Comparison of ENCODE assay signal across 12 cellular contexts in genomic region chr3:100040446-100040845, GRCh38.
DNase-seq lines count a peak whose midpoint lies in the region; ATAC-seq and TF ChIP-seq lines count a peak whose summit lies in the region.
"Had no signal": no experiment of that assay in that cellular context is flagged by ENCODE, and none has a peak within 500 bp of the region (broad histone marks: within the 10 kb centered on the region; RNA-seq: fewer than 3 reads in every experiment).

No MANE protein-coding gene starts in this region.

- peak overlapping the region; percentile 97 for H3K27ac Mint-ChIP-seq in HFFc6
- H3K27ac Mint-ChIP-seq: activated CD4-positive, alpha-beta memory T cell treated with anti-CD3 and anti-CD28 coated beads, Interleukin-2, amount 10 ng/mL, durations not matched to agents 7 days and 5 days had no signal

- H3K9me3 Mint-ChIP-seq in HFFc6 = no peaks in the 10 kb centered on the region
- H3K9me3 Mint-ChIP-seq: activated CD4-positive, alpha-beta memory T cell treated with anti-CD3 and anti-CD28 coated beads, Interleukin-2, amount 10 ng/mL, durations not matched to agents 7 days and 5 days had no signal

- WGBS in stomach, 5 donors = 23 to 35% (median 25%) methylated on average over 1 of the region's 1 CpG

- DNase-seq in HFFc6 = no peak
- DNase-seq in colonic mucosa = no peak
- no peak for DNase-seq in left lung
- no peak for DNase-seq in stomach
- no peak for DNase-seq in activated CD4-positive, alpha-beta T cell treated with anti-CD3 and anti-CD28 coated beads, Interleukin-2, amount 50 U/mL, for 1 hour
- no peak for DNase-seq in cerebellar cortex (ENCODE audit: low spot score)
- DNase-seq: activated CD4-positive, alpha-beta memory T cell treated with anti-CD3 and anti-CD28 coated beads, Interleukin-2, amount 10 ng/mL, durations not matched to agents 7 days and 5 days; amygdala; head of caudate nucleus; NCI-H1694 had no signal

- intact Hi-C loops in colonic mucosa (cut with DNase I) (no loop called here), left lung (cut with DNase I) (no loop called here), stomach (cut with DNase I; ENCODE audit: low total_unique reads) (no loop called here)

- peak overlapping the region; percentile 75; the same call in 1 of the 2 replicates for H3K4me3 Mint-ChIP-seq in HFFc6
- H3K4me3 Mint-ChIP-seq: activated CD4-positive, alpha-beta memory T cell treated with anti-CD3 and anti-CD28 coated beads, Interleukin-2, amount 10 ng/mL, durations not matched to agents 7 days and 5 days had no signal

- H3K9me3 ChIP-seq in colonic mucosa (no peaks in the 10 kb centered on the region), left lung (no peaks in the 10 kb centered on the region), stomach (no peaks in the 10 kb centered on the region)

- TF ChIP-seq EP300 in stomach (IDR thresholded peaks at IDR 0.05) = peak; percentile 84

- no peaks in the 10 kb centered on the region for H3K27me3 ChIP-seq in colonic mucosa
- H3K27me3 ChIP-seq in left lung = no peaks in the 10 kb centered on the region
- no peaks in the 10 kb centered on the region for H3K27me3 ChIP-seq in stomach

- ATAC-seq in left lung (peak; percentile 60), HG03175 (IDR thresholded peaks at IDR 0.05; ENCODE audit: unreplicated experiment) (no peak), GM18870 (IDR thresholded peaks at IDR 0.05; ENCODE audit: unreplicated experiment) (no peak)

- H3K27ac ChIP-seq in colonic mucosa = peak overlapping the region; percentile 74
- peak overlapping the region; percentile 57 to 89 for H3K27ac ChIP-seq in left lung
- H3K27ac ChIP-seq in stomach = peak overlapping the region; percentile 42 to 86 (median 83)

- H3K4me1 ChIP-seq in colonic mucosa = peaks cover 8% of the 10 kb centered on the region
- H3K4me1 ChIP-seq in left lung = peaks cover 26 to 39% of the 10 kb centered on the region in 2 donors
- peaks cover 26 to 55% (median 41%) of the 10 kb centered on the region in 4 donors for H3K4me1 ChIP-seq in stomach

- H3K27me3 Mint-ChIP-seq in HFFc6 (ENCODE audit: insufficient read depth) = no peaks in the 10 kb centered on the region
- H3K27me3 Mint-ChIP-seq: activated CD4-positive, alpha-beta memory T cell treated with anti-CD3 and anti-CD28 coated beads, Interleukin-2, amount 10 ng/mL, durations not matched to agents 7 days and 5 days had no signal

- H3K4me3 ChIP-seq in colonic mucosa = no peak overlapping the region
- no peak overlapping the region for H3K4me3 ChIP-seq in left lung
- H3K4me3 ChIP-seq in stomach = no peak overlapping the region

- no peak for TF ChIP-seq CTCF in HFFc6 (IDR thresholded peaks at IDR 0.05)
- TF ChIP-seq CTCF in colonic mucosa (IDR thresholded peaks at IDR 0.05) = no peak
- TF ChIP-seq CTCF in left lung (IDR thresholded peaks at IDR 0.05) = no peak
- no peak for TF ChIP-seq CTCF in stomach (IDR thresholded peaks at IDR 0.05)

- peaks cover 58% of the 10 kb centered on the region for H3K4me1 Mint-ChIP-seq in HFFc6 (ENCODE audit: low read depth)
- H3K4me1 Mint-ChIP-seq: activated CD4-positive, alpha-beta memory T cell treated with anti-CD3 and anti-CD28 coated beads, Interleukin-2, amount 10 ng/mL, durations not matched to agents 7 days and 5 days had no signal

- H3K36me3 ChIP-seq in colonic mucosa (no peaks in the 10 kb centered on the region), left lung (no peaks in the 10 kb centered on the region), stomach (no peaks in the 10 kb centered on the region)

- no peak overlapping the region for H3K9ac ChIP-seq in colonic mucosa (ENCODE audit: low read depth in 2 of 2, low read length in 2 of 2)

- H3K36me3 Mint-ChIP-seq in HFFc6 (ENCODE audit: low read depth) = 0 out of 2 replicates have a peak, but pooled peaks cover 8% of the 10 kb centered on the region

- TF ChIP-seq POLR2A in stomach (IDR thresholded peaks at IDR 0.05) = no peak
